In the genomic region with DNA sequence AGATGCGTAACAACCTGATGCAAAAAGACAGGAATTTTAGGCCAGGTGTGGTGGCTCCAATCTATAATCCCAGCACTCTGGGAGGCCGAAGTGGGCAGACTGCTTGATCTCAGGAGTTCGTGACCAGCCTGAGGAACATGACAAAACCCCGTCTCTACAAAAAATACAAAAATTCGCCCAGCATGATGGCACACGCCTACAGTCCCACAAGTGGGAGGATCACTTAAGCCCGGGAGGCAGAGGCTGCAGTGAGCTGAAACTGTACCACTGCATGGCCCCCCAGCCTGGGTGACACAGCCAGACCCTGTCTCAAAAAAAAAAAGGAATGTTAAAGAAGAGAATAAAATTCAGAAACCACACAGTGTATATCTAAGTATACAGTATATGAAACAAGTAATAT, we compare ENCODE assay signal across 1 cellular context.
TF ChIP-seq lines count a peak whose summit lies in the region.

No MANE protein-coding gene starts in this region.

TF ChIP-seq in HEK293, 187 proteins besides CTCF, POLR2A, EP300 and RAD21 (continued from another document):
- TF ChIP-seq, protein P1, sequence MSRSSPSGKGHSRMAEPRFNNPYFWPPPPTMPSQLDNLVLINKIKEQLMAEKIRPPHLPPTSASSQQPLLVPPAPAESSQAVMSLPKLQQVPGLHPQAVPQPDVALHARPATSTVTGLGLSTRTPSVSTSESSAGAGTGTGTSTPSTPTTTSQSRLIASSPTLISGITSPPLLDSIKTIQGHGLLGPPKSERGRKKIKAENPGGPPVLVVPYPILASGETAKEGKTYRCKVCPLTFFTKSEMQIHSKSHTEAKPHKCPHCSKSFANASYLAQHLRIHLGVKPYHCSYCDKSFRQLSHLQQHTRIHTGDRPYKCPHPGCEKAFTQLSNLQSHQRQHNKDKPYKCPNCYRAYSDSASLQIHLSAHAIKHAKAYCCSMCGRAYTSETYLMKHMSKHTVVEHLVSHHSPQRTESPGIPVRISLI (tag by site-specific recombination; IDR thresholded peaks at IDR 0.05), result no peak
- peak; percentile 89 for TF ChIP-seq EGR2 (tag by site-specific recombination; IDR thresholded peaks at IDR 0.05; ENCODE audit: low read depth)
